1 cellular context compared by ENCODE assay signal in genomic region chr20:48657426-48658197, GRCh38.
TF ChIP-seq lines count a peak whose summit lies in the region.

No MANE protein-coding gene starts in this region.

TF ChIP-seq in HepG2, 621 proteins besides CTCF, POLR2A, EP300 and RAD21 (continued from another document and continues in another):
- TF ChIP-seq ZNF609 (CRISPR knock-in tag; IDR thresholded peaks at IDR 0.05; ENCODE audit: borderline replicate concordance): no peak
- no peak for TF ChIP-seq ZNF17 (CRISPR knock-in tag; IDR thresholded peaks at IDR 0.05)
- no peak; the same call in 1 of the 2 replicates for TF ChIP-seq ZNF678 (CRISPR knock-in tag; IDR thresholded peaks at IDR 0.05)
- no peak for TF ChIP-seq ZNF709 (CRISPR knock-in tag; IDR thresholded peaks at IDR 0.05)
- 0 out of 2 replicates have a peak, but pooled peaks have one; percentile 14 for TF ChIP-seq ZNF788 (CRISPR knock-in tag; IDR thresholded peaks at IDR 0.05; ENCODE audit: borderline replicate concordance)
- TF ChIP-seq ATF2 (CRISPR knock-in tag; IDR thresholded peaks at IDR 0.05): no peak
- TF ChIP-seq ZBTB25 (CRISPR knock-in tag; IDR thresholded peaks at IDR 0.05): no peak
- no peak for TF ChIP-seq ZNF543 (CRISPR knock-in tag; IDR thresholded peaks at IDR 0.05)
- no peak for TF ChIP-seq AHDC1 (CRISPR knock-in tag; IDR thresholded peaks at IDR 0.05; ENCODE audit: borderline replicate concordance)
- TF ChIP-seq PRMT3 (CRISPR knock-in tag; IDR thresholded peaks at IDR 0.05; ENCODE audit: borderline replicate concordance, low read depth): no peak
- TF ChIP-seq ZNF282 (IDR thresholded peaks at IDR 0.05; ENCODE audit: partially characterized antibody): no peak
- no peak; the same call in 1 of the 2 replicates for TF ChIP-seq SSRP1 (CRISPR knock-in tag; IDR thresholded peaks at IDR 0.05)
- TF ChIP-seq HOXA5 (CRISPR knock-in tag; IDR thresholded peaks at IDR 0.05): no peak
- TF ChIP-seq ZBTB26 (CRISPR knock-in tag; IDR thresholded peaks at IDR 0.05; ENCODE audit: borderline replicate concordance): no peak
- no peak for TF ChIP-seq ZNF839 (CRISPR knock-in tag; IDR thresholded peaks at IDR 0.05; ENCODE audit: borderline replicate concordance)
- 0 out of 2 replicates have a peak, but pooled peaks have one; percentile 31 for TF ChIP-seq ZFX (CRISPR knock-in tag; IDR thresholded peaks at IDR 0.05; ENCODE audit: low read depth)
- TF ChIP-seq SAFB2 (CRISPR knock-in tag; IDR thresholded peaks at IDR 0.05; ENCODE audit: borderline replicate concordance, low read depth): no peak
- no peak for TF ChIP-seq MAFG (CRISPR knock-in tag; IDR thresholded peaks at IDR 0.05)
- no peak for TF ChIP-seq GTF2F1 (IDR thresholded peaks at IDR 0.05; ENCODE audit: low read length)
- peak; percentile 76; the same call in 1 of the 2 replicates for TF ChIP-seq HNF1B (CRISPR knock-in tag; IDR thresholded peaks at IDR 0.05)
- TF ChIP-seq ZNF720 (CRISPR knock-in tag; IDR thresholded peaks at IDR 0.05): no peak
- no peak for TF ChIP-seq CBFB (CRISPR knock-in tag; IDR thresholded peaks at IDR 0.05)
- TF ChIP-seq ZNF281 (CRISPR knock-in tag; IDR thresholded peaks at IDR 0.05; ENCODE audit: borderline replicate concordance): no peak
- no peak for TF ChIP-seq MAZ (IDR thresholded peaks at IDR 0.05; ENCODE audit: borderline replicate concordance, low read depth, low read length)
- TF ChIP-seq MAZ (CRISPR knock-in tag; IDR thresholded peaks at IDR 0.05; ENCODE audit: low read depth): no peak
- peak; percentile 47; the same call in 1 of the 2 replicates for TF ChIP-seq ZBED4 (CRISPR knock-in tag; IDR thresholded peaks at IDR 0.05; ENCODE audit: borderline replicate concordance)
- no peak for TF ChIP-seq SNAPC2 (CRISPR knock-in tag; IDR thresholded peaks at IDR 0.05)
- TF ChIP-seq NR2F6 (IDR thresholded peaks at IDR 0.05): no peak
- TF ChIP-seq NR2F6 (CRISPR knock-in tag; IDR thresholded peaks at IDR 0.05): no peak
- no peak for TF ChIP-seq POGK (CRISPR knock-in tag; conservative IDR thresholded peaks at IDR 0.05)
